21 cellular contexts compared by ENCODE assay signal in genomic region chr22:43427296-43428004, GRCh38. TPM values are rescaled to one million over a fixed set of nuclear protein-coding genes. Genes with fewer than 3 reads are reported as not detected.
"Had no signal": no experiment of that assay in that cellular context is flagged by ENCODE, and none has a peak within 500 bp of the region (broad histone marks: within the 10 kb centered on the region; RNA-seq: fewer than 3 reads in every experiment).

No MANE protein-coding gene starts in this region.

- H3K4me1 ChIP-seq: tibial nerve had no signal

- H3K27ac ChIP-seq: hepatocyte, tibial nerve had no signal

- H3K36me3 ChIP-seq: tibial nerve had no signal

- H3K27ac Mint-ChIP-seq: activated T-helper 17 cell treated with anti-CD3 and anti-CD28 coated beads, Interleukin-2, amount 50 U/mL, for 72 hours; natural killer cell treated with Interleukin-12 subunit alpha and Interleukin-12 subunit beta and Interleukin-15 and Interleukin-18, amount 100 ng/mL, for 72 hours; progenitor cell of endocrine pancreas; stimulated activated naive B cell treated with anti-CD40 and anti-IgM and Interleukin-4, amounts not matched to agents 10 μg/mL and 1 μg/mL and 100 μg/mL, for 72 hours had no signal

- H3K4me1 Mint-ChIP-seq: activated T-helper 17 cell treated with anti-CD3 and anti-CD28 coated beads, Interleukin-2, amount 50 U/mL, for 72 hours; stimulated activated naive B cell treated with anti-CD40 and anti-IgM and Interleukin-4, amounts not matched to agents 10 μg/mL and 1 μg/mL and 100 μg/mL, for 72 hours had no signal

- H3K79me2 ChIP-seq: hepatocyte had no signal

- FAIRE-seq: astrocyte, bronchial epithelial cell, colon, endometrium had no signal

- ATAC-seq: activated CD4-positive, CD25-positive, alpha-beta regulatory T cell treated with anti-CD3 and anti-CD28 coated beads, Interleukin-2, amount 50 U/mL, for 24 hours; activated T-helper 17 cell treated with anti-CD3 and anti-CD28 coated beads, Interleukin-2, amount 50 U/mL, for 72 hours; esophagus mucosa; natural killer cell treated with Interleukin-12 subunit alpha and Interleukin-12 subunit beta and Interleukin-15 and Interleukin-18, amount 100 ng/mL, for 72 hours; stimulated activated naive B cell treated with anti-CD40 and anti-IgM and Interleukin-4, amounts not matched to agents 10 μg/mL and 1 μg/mL and 100 μg/mL, for 72 hours had no signal

- H3K4me3 ChIP-seq: hepatocyte, skin epidermis, tibial nerve had no signal

- H2AFZ ChIP-seq: hepatocyte had no signal

- DNase-seq: activated naive CD4-positive, alpha-beta T cell treated with Interleukin-2 at 50 U/mL for 16 hours; activated T-cell treated with anti-CD3 and anti-CD28 coated beads for 4 hours; stimulated activated CD4-positive, alpha-beta T cell treated with anti-CD3 and anti-CD28 coated beads, Interleukin-15, amount 100 ng/mL, for 24 hours; stimulated activated CD4-positive, alpha-beta T cell treated with anti-CD3 and anti-CD28 coated beads, Interleukin-4, amount 100 ng/mL, for 1 hour; stimulated activated naive B cell treated with anti-CD40 and anti-IgM and Interleukin-4, amounts not matched to agents 10 μg/mL and 1 μg/mL and 100 μg/mL, for 72 hours; T-helper 9 cell had no signal

- H3K4me3 Mint-ChIP-seq: activated T-helper 17 cell treated with anti-CD3 and anti-CD28 coated beads, Interleukin-2, amount 50 U/mL, for 72 hours; natural killer cell treated with Interleukin-12 subunit alpha and Interleukin-12 subunit beta and Interleukin-15 and Interleukin-18, amount 100 ng/mL, for 72 hours; stimulated activated naive B cell treated with anti-CD40 and anti-IgM and Interleukin-4, amounts not matched to agents 10 μg/mL and 1 μg/mL and 100 μg/mL, for 72 hours had no signal

- H3K4me2 ChIP-seq: hepatocyte had no signal

- H3K9me3 ChIP-seq: tibial nerve had no signal

- H3K9me3 Mint-ChIP-seq: activated T-helper 17 cell treated with anti-CD3 and anti-CD28 coated beads, Interleukin-2, amount 50 U/mL, for 72 hours; natural killer cell treated with Interleukin-12 subunit alpha and Interleukin-12 subunit beta and Interleukin-15 and Interleukin-18, amount 100 ng/mL, for 72 hours; stimulated activated naive B cell treated with anti-CD40 and anti-IgM and Interleukin-4, amounts not matched to agents 10 μg/mL and 1 μg/mL and 100 μg/mL, for 72 hours had no signal

- H3K36me3 Mint-ChIP-seq: natural killer cell treated with Interleukin-12 subunit alpha and Interleukin-12 subunit beta and Interleukin-15 and Interleukin-18, amount 100 ng/mL, for 72 hours; stimulated activated naive B cell treated with anti-CD40 and anti-IgM and Interleukin-4, amounts not matched to agents 10 μg/mL and 1 μg/mL and 100 μg/mL, for 72 hours had no signal

RNA-seq across cellular contexts. Expression of gene MPPED1, which starts 15.6 kb away (rescaled TPM):
- total RNA-seq: activated T-helper 17 cell treated with anti-CD3 and anti-CD28 coated beads, Interleukin-2, amount 50 U/mL, for 72 hours; astrocyte; bronchial epithelial cell; esophagus mucosa; mesenteric fat pad; natural killer cell treated with Interleukin-12 subunit alpha and Interleukin-12 subunit beta and Interleukin-15 and Interleukin-18, amount 100 ng/mL, for 72 hours; omental fat pad; subcutaneous adipose tissue had no signal
